25 cellular contexts compared by ENCODE assay signal in genomic region chr1:84339503-84339902, GRCh38. TPM values are rescaled to one million over a fixed set of nuclear protein-coding genes. Genes with fewer than 3 reads are reported as not detected.
DNase-seq lines count a peak whose midpoint lies in the region; ATAC-seq, FAIRE-seq and TF ChIP-seq lines count a peak whose summit lies in the region.
"Had no signal": no experiment of that assay in that cellular context is flagged by ENCODE, and none has a peak within 500 bp of the region (broad histone marks: within the 10 kb centered on the region; RNA-seq: fewer than 3 reads in every experiment).

No MANE protein-coding gene starts in this region.

- dilution Hi-C loops in IMR-90 (cut with HindIII; ENCODE audit: low sequenced_read_pairs, unreplicated experiment), result no loop called here

- no peak overlapping the region for H2BK5ac ChIP-seq in IMR-90 (ENCODE audit: low read depth, low read length, poor library complexity, severe bottlenecking)

- H2AFZ ChIP-seq in IMR-90 (replicated peaks; ENCODE audit: low read length, poor library complexity), result peak overlapping the region; percentile 65

- TF ChIP-seq RAD21 in IMR-90 (IDR thresholded peaks at IDR 0.05; ENCODE audit: low read length), result no peak

- FAIRE-seq in bronchial epithelial cell (lab: Jason Lieb, UNC), result no peak
- FAIRE-seq: A204.1, islet of Langerhans had no signal

- no peaks in the 10 kb centered on the region for H3K9me1 ChIP-seq in IMR-90 (ENCODE audit: insufficient read depth, low read length)

- H3K36me3 ChIP-seq in IMR-90 (ENCODE audit: control insufficient read depth, insufficient read depth, low read length) (no peaks in the 10 kb centered on the region), bronchial epithelial cell (ENCODE audit: control insufficient read depth, insufficient read depth, low read length) (no peaks in the 10 kb centered on the region)
- H3K36me3 ChIP-seq: pancreas, vagina had no signal

- no peak overlapping the region for H3K4ac ChIP-seq in IMR-90 (ENCODE audit: low read depth, low read length)

- H4K8ac ChIP-seq in IMR-90 (ENCODE audit: low read depth in 2 of 2, low read length in 2 of 2), result no peak overlapping the region

- no peak overlapping the region for H2BK15ac ChIP-seq in IMR-90 (ENCODE audit: low read depth, low read length)

- no peak overlapping the region for H2AK5ac ChIP-seq in IMR-90 (ENCODE audit: low read depth, low read length)

- DNase-seq in AG10803 (ENCODE audit: low read depth), result peak; percentile 11
- peak; percentile 68 for DNase-seq in IMR-90
- peak; percentile 35 for DNase-seq in bronchial epithelial cell (ENCODE audit: low read depth)
- peak; percentile 19 for DNase-seq in kidney glomerular epithelial cell (lab: John Stamatoyannopoulos, UW)
- no peak for DNase-seq in Right ventricle myocardium inferior (ENCODE audit: missing footprints)
- no peak for DNase-seq in SHP77 treated with DMSO at 0.1 percent for 48 hours (lab: John Stamatoyannopoulos, UW)
- DNase-seq: activated CD4-positive, CD25-positive, alpha-beta regulatory T cell treated with anti-CD3 and anti-CD28 coated beads, Interleukin-2, amount 50 U/mL, for 72 hours; activated naive CD4-positive, alpha-beta T cell treated with Interleukin-2 at 50 U/mL for 16 hours; activated T-cell treated with anti-CD3 and anti-CD28 coated beads, Interleukin-2, amount 50 U/mL, for 4 hours; aorta; endodermal cell; naive thymus-derived CD4-positive, alpha-beta T cell; NCI-H1417; NCI-H526 treated with DMSO at 0.1 percent for 48 hours; pancreas; T1000 had no signal

- no peak overlapping the region for H3K9ac ChIP-seq in IMR-90 (ENCODE audit: low read depth, low read length)
- H3K9ac ChIP-seq: KMS-11 had no signal

- no peak overlapping the region for H2BK20ac ChIP-seq in IMR-90 (ENCODE audit: low read depth, low read length)

- H2AK9ac ChIP-seq in IMR-90 (replicated peaks; ENCODE audit: low read depth, low read length, poor library complexity), result no peak overlapping the region

- CTCF ChIA-PET in IMR-90 (lab: Yijun Ruan, JAX), result no interaction called here

- no peaks in the 10 kb centered on the region for H3K79me1 ChIP-seq in IMR-90 (ENCODE audit: low read depth in 1 of 2, low read length in 2 of 2)

- H4K91ac ChIP-seq in IMR-90 (ENCODE audit: insufficient read depth, low read depth, low read length), result no peak overlapping the region

- WGBS in IMR-90 (ENCODE audit: extremely low coverage in 2 of 2, insufficient read length in 1 of 2), 2 experiments, result 0% methylated on average over 1 of the region's 3 CpGs; no CpG with 5 or more reads in 1 of the 2 experiments

- H3K9me3 ChIP-seq in IMR-90 (ENCODE audit: control insufficient read depth, insufficient read depth, low read length), result peaks cover 8% of the 10 kb centered on the region; the same call in 1 of the 2 replicates
- H3K9me3 ChIP-seq: pancreas, vagina had no signal

- H4K5ac ChIP-seq in IMR-90 (ENCODE audit: low read depth, low read length), result no peak overlapping the region

- BruUV-seq in IMR-90 (replicated peaks; lab: Mats Ljungman, UMichigan), result no TSS peak

- H4K20me1 ChIP-seq in IMR-90 (ENCODE audit: insufficient read depth, low read length), result no peaks in the 10 kb centered on the region

- H3K23ac ChIP-seq in IMR-90 (ENCODE audit: low read depth, low read length), result no peak overlapping the region

- no peaks in the 10 kb centered on the region for H3K27me3 ChIP-seq in IMR-90 (ENCODE audit: control insufficient read depth, insufficient read depth, low read length)
- H3K27me3 ChIP-seq in bronchial epithelial cell (ENCODE audit: control insufficient read depth, insufficient read depth, low read length), result no peaks in the 10 kb centered on the region
- H3K27me3 ChIP-seq: pancreas, vagina had no signal

- no peak for TF ChIP-seq POLR2A in IMR-90 (IDR thresholded peaks at IDR 0.05; ENCODE audit: low read depth, low read length)

- intact Hi-C loops in IMR-90 (cut with micrococcal nuclease) (no loop called here), Right ventricle myocardium inferior (cut with DNase I) (no loop called here)

- no peak overlapping the region for H3K56ac ChIP-seq in IMR-90 (ENCODE audit: extremely low read depth, insufficient read depth, low read length)

- H3K4me2 ChIP-seq in IMR-90 (ENCODE audit: low read depth, low read length), result no peak overlapping the region
- H3K4me2 ChIP-seq: KMS-11 had no signal

- POLR2A ChIA-PET in IMR-90 (lab: Charles Lee; ENCODE audit: unreplicated experiment), result no interaction called here

- no peak overlapping the region for H3K4me3 ChIP-seq in AG10803 (ENCODE audit: low read length)
- H3K4me3 ChIP-seq in IMR-90 (ENCODE audit: insufficient read depth, low read depth, low read length), result no peak overlapping the region
- H3K4me3 ChIP-seq in bronchial epithelial cell (ENCODE audit: low read depth, low read length), result no peak overlapping the region
- H3K4me3 ChIP-seq: pancreas, vagina had no signal

- in situ Hi-C loops in IMR-90 (cut with MboI; ENCODE audit: low sequenced_read_pairs), result no loop called here

- H3K4me1 ChIP-seq in IMR-90 (ENCODE audit: control insufficient read depth, insufficient read depth, low read length), result peaks cover 2% of the 10 kb centered on the region; the same call in 1 of the 2 replicates
- H3K4me1 ChIP-seq: pancreas, vagina had no signal

- no peak overlapping the region for H3K27ac ChIP-seq in IMR-90 (ENCODE audit: insufficient read depth, low read length)
- H3K27ac ChIP-seq: KMS-11, pancreas, RWPE1, vagina had no signal

- TF ChIP-seq CTCF in AG10803 (conservative IDR thresholded peaks at IDR 0.05; ENCODE audit: low read length) (no peak), IMR-90 (conservative IDR thresholded peaks at IDR 0.05; ENCODE audit: low read depth, low read length) (no peak), bronchial epithelial cell (IDR thresholded peaks at IDR 0.05; ENCODE audit: insufficient read depth, low read length, severe bottlenecking) (no peak)

- H3K14ac ChIP-seq in IMR-90 (replicated peaks; ENCODE audit: low read depth, low read length), result no peak overlapping the region

- H3K18ac ChIP-seq in IMR-90 (ENCODE audit: low read depth, low read length), result no peak overlapping the region

- ATAC-seq in IMR-90 (ENCODE audit: low read depth), result peak; percentile 68
- ATAC-seq in Right ventricle myocardium inferior, result no peak
- no peak for ATAC-seq in HG03175 (IDR thresholded peaks at IDR 0.05; ENCODE audit: unreplicated experiment)
- no peak for ATAC-seq in HG03571 (IDR thresholded peaks at IDR 0.05; ENCODE audit: unreplicated experiment)
- ATAC-seq: activated T-cell treated with anti-CD3 and anti-CD28 coated beads, Interleukin-2, amount 50 U/mL, for 4 hours; naive thymus-derived CD4-positive, alpha-beta T cell; pancreas; sciatic nerve had no signal

- H2BK120ac ChIP-seq in IMR-90 (ENCODE audit: low read depth, low read length), result no peak overlapping the region

TF ChIP-seq in IMR-90, 13 proteins besides CTCF, POLR2A, EP300 and RAD21:
- TF ChIP-seq SMC3 (IDR thresholded peaks at IDR 0.05; ENCODE audit: low read depth, low read length), result no peak
- no peak for TF ChIP-seq RCOR1 (IDR thresholded peaks at IDR 0.05; ENCODE audit: insufficient replicate concordance, low read length)
- TF ChIP-seq NFE2L2 (IDR thresholded peaks at IDR 0.05; ENCODE audit: low read depth, low read length), result no peak
- 0 out of 2 replicates have a peak, but pooled peaks have one; percentile 18 for TF ChIP-seq MAZ (IDR thresholded peaks at IDR 0.05; ENCODE audit: borderline replicate concordance, low read depth, low read length)

RNA-seq across cellular contexts. Expression of gene SAMD13, which starts 38.0 kb away (rescaled TPM):
- total RNA-seq in IMR-90 (2012; rRNA removed), result 0.36 and 0.56 TPM in 2 replicates
- polyA plus RNA-seq in IMR-90 (2012; rRNA removed), result 0.27 and 0.34 TPM in 2 replicates
- polyA plus RNA-seq in IMR-90 (2012; cell fraction: cytosol; rRNA removed), result 0.17 TPM in 1 of 2 replicates, not detected in the other
- polyA plus RNA-seq in IMR-90 (2012; cell fraction: nucleus; rRNA removed; ENCODE audit: low replicate concordance), result 0.16 TPM in 1 of 2 replicates, not detected in the other
- total RNA-seq in bronchial epithelial cell, result 0.26 and 0.77 TPM in 2 replicates
- 1.5 TPM for total RNA-seq in Right ventricle myocardium inferior
- total RNA-seq: vagina had no signal

RNA-seq across cellular contexts. Expression of gene DNASE2B, which starts 58.8 kb away (rescaled TPM):
- total RNA-seq in IMR-90 (2012; rRNA removed) (not detected in 2 replicates), bronchial epithelial cell (not detected in 2 replicates), Right ventricle myocardium inferior (not detected)
- not detected in 2 replicates for polyA plus RNA-seq in IMR-90 (2012; rRNA removed)
- not detected in 2 replicates for polyA plus RNA-seq in IMR-90 (2012; cell fraction: cytosol; rRNA removed)
- polyA plus RNA-seq in IMR-90 (2012; cell fraction: nucleus; rRNA removed; ENCODE audit: low replicate concordance), result not detected in 2 replicates
- total RNA-seq: activated T-cell treated with anti-CD3 and anti-CD28 coated beads, Interleukin-2, amount 50 U/mL, for 4 hours; aorta; endodermal cell; naive thymus-derived CD4-positive, alpha-beta T cell; sciatic nerve; vagina had no signal
- polyA plus RNA-seq: BJ; naive thymus-derived CD4-positive, alpha-beta T cell had no signal

Comparison
In these comparisons a context has a peak if more than half of its experiments do, and no peak if none do; other contexts are left out.
1. DNase-seq: peak in AG10803 (single experiment), IMR-90 (single experiment), bronchial epithelial cell (single experiment) and kidney glomerular epithelial cell (single experiment); none in Right ventricle myocardium inferior (single experiment) and SHP77 treated with DMSO at 0.1 percent for 48 hours (single experiment).